1 cellular context compared by ENCODE assay signal in genomic region chr3:119825820-119826219, GRCh38.
TF ChIP-seq lines count a peak whose summit lies in the region.

No MANE protein-coding gene starts in this region.

TF ChIP-seq in HepG2, 621 proteins besides CTCF, POLR2A, EP300 and RAD21 (continued from another document and continues in another):
- TF ChIP-seq ZNF318 (CRISPR knock-in tag; IDR thresholded peaks at IDR 0.05) (no peak), GTF3A (CRISPR knock-in tag; conservative IDR thresholded peaks at IDR 0.05) (no peak), TGIF2 (CRISPR knock-in tag; IDR thresholded peaks at IDR 0.05) (no peak), KDM4B (CRISPR knock-in tag; IDR thresholded peaks at IDR 0.05) (0 out of 2 replicates have a peak, but pooled peaks have one; percentile 60), NCOA2 (CRISPR knock-in tag; IDR thresholded peaks at IDR 0.05) (peak; percentile 40; the same call in 1 of the 2 replicates), BCL3 (CRISPR knock-in tag; IDR thresholded peaks at IDR 0.05) (no peak), CENPBD1 (CRISPR knock-in tag; IDR thresholded peaks at IDR 0.05; ENCODE audit: borderline replicate concordance, low read depth) (no peak), DDIT3 (CRISPR knock-in tag; IDR thresholded peaks at IDR 0.05) (no peak), PATZ1 (CRISPR knock-in tag; IDR thresholded peaks at IDR 0.05) (0 out of 2 replicates have a peak, but pooled peaks have one; percentile 25), PRDM4 (CRISPR knock-in tag; IDR thresholded peaks at IDR 0.05; ENCODE audit: borderline replicate concordance) (no peak), ATF3 (CRISPR knock-in tag; IDR thresholded peaks at IDR 0.05) (no peak), FLYWCH1 (CRISPR knock-in tag; IDR thresholded peaks at IDR 0.05) (no peak), MTF1 (CRISPR knock-in tag; IDR thresholded peaks at IDR 0.05) (no peak), POGZ (CRISPR knock-in tag; IDR thresholded peaks at IDR 0.05) (peak; percentile 61), THAP8 (CRISPR knock-in tag; IDR thresholded peaks at IDR 0.05; ENCODE audit: borderline replicate concordance) (no peak), ERF (CRISPR knock-in tag; IDR thresholded peaks at IDR 0.05) (peak; percentile 56; the same call in 1 of the 2 replicates), BRD4 (CRISPR knock-in tag; IDR thresholded peaks at IDR 0.05) (no peak), ZNF354B (CRISPR knock-in tag; IDR thresholded peaks at IDR 0.05) (no peak), CSRNP2 (CRISPR knock-in tag; conservative IDR thresholded peaks at IDR 0.05; ENCODE audit: low read depth) (no peak), ZNF484 (CRISPR knock-in tag; IDR thresholded peaks at IDR 0.05; ENCODE audit: borderline replicate concordance, low read depth) (no peak), E2F1 (CRISPR knock-in tag; IDR thresholded peaks at IDR 0.05) (no peak), AKAP8 (CRISPR knock-in tag; IDR thresholded peaks at IDR 0.05) (no peak), MIER3 (CRISPR knock-in tag; IDR thresholded peaks at IDR 0.05; ENCODE audit: borderline replicate concordance) (peak; percentile 34; the same call in 1 of the 2 replicates), GMEB2 (CRISPR knock-in tag; IDR thresholded peaks at IDR 0.05; ENCODE audit: low read depth) (no peak), U2AF2 (IDR thresholded peaks at IDR 0.05; ENCODE audit: low read depth, low read length) (no peak), PAF1 (CRISPR knock-in tag; IDR thresholded peaks at IDR 0.05) (no peak), KDM5A (IDR thresholded peaks at IDR 0.05; ENCODE audit: borderline replicate concordance, low read length) (no peak), MAF1 (CRISPR knock-in tag; IDR thresholded peaks at IDR 0.05; ENCODE audit: borderline replicate concordance) (no peak), HNRNPUL1 (IDR thresholded peaks at IDR 0.05; ENCODE audit: low read depth, low read length) (no peak), MTF2 (CRISPR knock-in tag; IDR thresholded peaks at IDR 0.05; ENCODE audit: borderline replicate concordance) (no peak), HHEX (CRISPR knock-in tag; IDR thresholded peaks at IDR 0.05) (no peak; the same call in 1 of the 2 replicates), ZNF7 (CRISPR knock-in tag; IDR thresholded peaks at IDR 0.05) (no peak), RORA (CRISPR knock-in tag; IDR thresholded peaks at IDR 0.05) (no peak), ZNF205 (CRISPR knock-in tag; IDR thresholded peaks at IDR 0.05) (peak; percentile 77; the same call in 1 of the 2 replicates), ZNF546 (CRISPR knock-in tag; conservative IDR thresholded peaks at IDR 0.05) (no peak), TAF15 (IDR thresholded peaks at IDR 0.05; ENCODE audit: low read depth, low read length, poor library complexity, severe bottlenecking) (no peak), HDAC6 (IDR thresholded peaks at IDR 0.05; ENCODE audit: low read depth, low read length) (no peak), ZNF263 (CRISPR knock-in tag; IDR thresholded peaks at IDR 0.05) (no peak)
